8 cellular contexts compared by ENCODE assay signal in the genomic region with DNA sequence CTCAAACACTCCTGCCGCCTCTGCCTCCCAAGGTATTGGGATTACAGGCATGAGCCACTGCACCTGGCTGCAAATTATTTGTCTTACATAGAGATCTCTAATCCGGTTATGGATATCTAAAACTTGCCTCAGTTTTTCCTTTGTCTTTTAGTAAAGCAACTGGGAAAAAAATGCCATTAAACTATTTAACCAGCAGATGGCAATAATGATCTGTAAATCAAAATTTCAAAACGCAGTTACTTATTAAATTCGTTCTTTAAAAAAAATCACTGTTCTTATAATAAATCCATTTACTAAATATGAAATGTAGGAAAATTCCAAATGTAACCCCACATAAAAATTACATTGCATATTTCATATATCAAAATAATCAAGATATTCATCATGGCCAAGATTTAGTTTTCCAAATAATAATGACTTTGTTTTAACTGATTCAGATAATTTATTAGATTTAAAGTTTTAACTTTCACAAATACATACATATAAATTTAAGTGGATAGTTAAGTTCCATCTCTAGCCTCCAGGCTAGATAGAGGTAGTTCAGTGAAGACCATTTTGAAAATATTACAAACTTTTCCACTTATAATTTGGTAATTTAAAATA.
A peak's percentile ranks its signal among the peaks of the same experiment; 100 is the strongest.
DNase-seq lines count a peak whose midpoint lies in the region; ATAC-seq and TF ChIP-seq lines count a peak whose summit lies in the region.
"Not testable (repeated sequence)": the region's sequence is repeated elsewhere in the genome, so short reads cannot be mapped to it uniquely, and the experiment has no call there.

No MANE protein-coding gene starts in this region.

- DNase-seq in Caki2 (ENCODE audit: low read depth): peak; percentile 16
- DNase-seq in HFFc6: peak; percentile 10
- DNase-seq in NCI-H2081 (lab: John Stamatoyannopoulos, UW): peak; percentile 5 to 13
- DNase-seq in RKO (ENCODE audit: low spot score): peak; percentile 55
- DNase-seq in body of pancreas; thoracic aorta (ENCODE audit: low spot score): not testable (repeated sequence)
- DNase-seq in fibroblast of mammary gland (ENCODE audit: low read depth): peak; percentile 36
- peak; percentile 29 to 43 for DNase-seq in lung microvascular endothelial cell (ENCODE audit: low read depth in 2 of 2)

- H3K4me3 Mint-ChIP-seq in HFFc6: not testable (repeated sequence)

- TF ChIP-seq CTCF in HFFc6 (IDR thresholded peaks at IDR 0.05) (peak; percentile 82), body of pancreas (IDR thresholded peaks at IDR 0.05) (peak in 6 of 7 experiments; percentile 33 to 44 (median 38)), fibroblast of mammary gland (conservative IDR thresholded peaks at IDR 0.05; ENCODE audit: control insufficient read depth, insufficient read depth, low read depth, low read length) (peak; percentile 29), thoracic aorta (IDR thresholded peaks at IDR 0.05) (peak; percentile 26)

- H3K4me3 ChIP-seq in body of pancreas; fibroblast of mammary gland (ENCODE audit: control insufficient read depth, low read depth, low read length); thoracic aorta: not testable (repeated sequence)

- 15 to 23% methylated on average over 4 of the region's 4 CpGs for WGBS in body of pancreas, 2 donors

- in situ Hi-C loops in Caki2 (cut with HindIII; ENCODE audit: low pct_unique_long_range_greater_than_20kb, low sequenced_read_pairs): not testable (repeated sequence)

- H3K36me3 Mint-ChIP-seq in HFFc6 (ENCODE audit: low read depth): not testable (repeated sequence)

- H3K27me3 ChIP-seq in body of pancreas; thoracic aorta (replicated peaks; ENCODE audit: insufficient read depth): not testable (repeated sequence)

- H3K4me1 ChIP-seq in body of pancreas; thoracic aorta (ENCODE audit: control insufficient read depth in 1 of 2, low read depth in 2 of 2): not testable (repeated sequence)

- not testable (repeated sequence) for ATAC-seq in body of pancreas; thoracic aorta (ENCODE audit: insufficient number of reproducible peaks, low FRiP score, low read depth)

- intact Hi-C loops in body of pancreas (cut with DNase I): not testable (repeated sequence)

- TF ChIP-seq POLR2A in body of pancreas (IDR thresholded peaks at IDR 0.05): not testable (repeated sequence)

- H3K9me3 Mint-ChIP-seq in HFFc6: not testable (repeated sequence)

- not testable (repeated sequence) for H3K27me3 Mint-ChIP-seq in HFFc6 (ENCODE audit: insufficient read depth)

- peaks cover 26% of the 10 kb centered on the region for H3K4me1 Mint-ChIP-seq in HFFc6 (ENCODE audit: low read depth)

- H3K27ac ChIP-seq in body of pancreas, thoracic aorta: not testable (repeated sequence)

- not testable (repeated sequence) for H3K27ac Mint-ChIP-seq in HFFc6

- H3K36me3 ChIP-seq in body of pancreas (replicated peaks in 1 of 2; ENCODE audit: insufficient read depth in 1 of 2, low read depth in 2 of 2); thoracic aorta: not testable (repeated sequence)

- H3K9me3 ChIP-seq in body of pancreas, thoracic aorta: not testable (repeated sequence)

Comparison
In these comparisons a context has a peak if more than half of its experiments do, and no peak if none do; other contexts are left out.
1. CTCF ChIP-seq: peak in every context shown above with its lines; median percentile 82 in HFFc6; 38 in body of pancreas; 29 in fibroblast of mammary gland; 26 in thoracic aorta.